1 cellular context compared by ENCODE assay signal in genomic region chr5:177565046-177565445, GRCh38.
TF ChIP-seq lines count a peak whose summit lies in the region.

No MANE protein-coding gene starts in this region.

TF ChIP-seq in K562, 482 proteins besides CTCF, POLR2A, EP300 and RAD21:
- TF ChIP-seq U2AF2 (optimal IDR thresholded peaks at IDR 0.05; ENCODE audit: low read depth, low read length) (no peak), ARID1B (IDR thresholded peaks at IDR 0.05) (0 out of 2 replicates have a peak, but pooled peaks have one; percentile 9), EHMT2 (IDR thresholded peaks at IDR 0.05) (peak; percentile 6; the same call in 1 of the 2 replicates), MAFF (IDR thresholded peaks at IDR 0.05; ENCODE audit: low read length) (peak; percentile 29; the same call in 1 of the 2 replicates), USF1 (CRISPR knock-in tag; IDR thresholded peaks at IDR 0.05) (no peak), ZNF316 (IDR thresholded peaks at IDR 0.05) (peak; percentile 85), MAFG (tag; conservative IDR thresholded peaks at IDR 0.05) (peak; percentile 86), NFE2 (IDR thresholded peaks at IDR 0.05; ENCODE audit: low read depth) (peak; percentile 93), ZNF280B (CRISPR knock-in tag; IDR thresholded peaks at IDR 0.05) (no peak), SFPQ (IDR thresholded peaks at IDR 0.05; ENCODE audit: low read depth, low read length) (no peak), TFAP4 (CRISPR knock-in tag; IDR thresholded peaks at IDR 0.05; ENCODE audit: borderline replicate concordance) (no peak), NCOA4 (IDR thresholded peaks at IDR 0.05; ENCODE audit: partially characterized antibody) (no peak), HMBOX1 (IDR thresholded peaks at IDR 0.05) (peak; percentile 64; the same call in 1 of the 2 replicates), FOXK2 (conservative IDR thresholded peaks at IDR 0.05 in 1 of 2, IDR thresholded peaks at IDR 0.05 in 1 of 2; ENCODE audit: low read depth in 2 of 2) (no peak), MNT (conservative IDR thresholded peaks at IDR 0.05) (0 out of 4 replicates have a peak, but pooled peaks of 1 of the 2 experiments have one; percentile 19), PRDM10 (IDR thresholded peaks at IDR 0.05; ENCODE audit: partially characterized antibody) (peak; percentile 9), MCM2 (IDR thresholded peaks at IDR 0.05; ENCODE audit: low read depth) (no peak), CEBPB (tag; IDR thresholded peaks at IDR 0.05) (0 out of 2 replicates have a peak, but pooled peaks have one; percentile 26), NFE2L1 (tag; IDR thresholded peaks at IDR 0.05; ENCODE audit: borderline replicate concordance, low read depth) (peak; percentile 62; the same call in 1 of the 2 replicates), EGR1 (conservative IDR thresholded peaks at IDR 0.05) (peak; percentile 74), MAFK (IDR thresholded peaks at IDR 0.05; ENCODE audit: low read length) (peak; percentile 47; the same call in 1 of the 2 replicates), SMARCA4 (IDR thresholded peaks at IDR 0.05) (peak; percentile 41; the same call in 1 of the 2 replicates), C11orf30 (IDR thresholded peaks at IDR 0.05; ENCODE audit: low read depth) (peak; percentile 86), CHD2 (IDR thresholded peaks at IDR 0.05; ENCODE audit: low read depth, low read length) (no peak)
